15 cellular contexts compared by ENCODE assay signal in the genomic region with DNA sequence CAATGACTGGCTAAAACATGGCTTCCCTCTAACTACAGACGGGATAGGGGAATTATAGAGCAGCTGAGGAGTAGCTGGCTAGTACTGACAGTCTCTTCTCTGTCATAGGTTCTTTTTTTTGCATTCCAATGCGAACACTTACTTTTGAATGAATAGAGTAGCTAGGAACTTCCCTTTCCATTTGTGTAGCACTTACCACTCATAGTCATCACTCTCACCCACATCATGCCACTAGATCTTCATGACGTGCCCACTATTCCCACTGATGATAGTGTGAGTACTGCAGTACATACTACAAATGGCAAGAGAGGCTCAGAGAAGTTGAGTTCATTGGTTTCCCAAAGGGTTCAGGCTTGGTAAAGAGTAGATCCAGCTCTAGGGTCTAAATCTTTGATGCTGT.
DNase-seq lines count a peak whose midpoint lies in the region; ATAC-seq lines count a peak whose summit lies in the region.
"Had no signal": no experiment of that assay in that cellular context is flagged by ENCODE, and none has a peak within 500 bp of the region (broad histone marks: within the 10 kb centered on the region; RNA-seq: fewer than 3 reads in every experiment).

No MANE protein-coding gene starts in this region.

- no peak for ATAC-seq in activated CD8-positive, alpha-beta T cell treated with anti-CD3 and anti-CD28 coated beads, Interleukin-2, amount 10 ng/mL, durations not matched to agents 7 days and 5 days
- ATAC-seq in naive B cell (ENCODE audit: low read depth in 2 of 2) = no peak
- ATAC-seq: HCT116 had no signal

- H3K27ac ChIP-seq in ACC112 (ENCODE audit: low read depth, low read length) = peak overlapping the region; percentile 100
- no peak overlapping the region for H3K27ac ChIP-seq in CD8-positive, alpha-beta memory T cell (ENCODE audit: low read depth, low read length)
- H3K27ac ChIP-seq: VCaP had no signal

- H2AFZ ChIP-seq in ACC112 (ENCODE audit: low read length, unreplicated experiment) = no peak overlapping the region

- H3K36me3 ChIP-seq in ACC112 (ENCODE audit: insufficient read depth, low read length) = peaks cover 7% of the 10 kb centered on the region; the same call in 1 of the 2 replicates
- peaks cover 51% of the 10 kb centered on the region for H3K36me3 ChIP-seq in CD8-positive, alpha-beta memory T cell (ENCODE audit: insufficient read depth, low read length)
- H3K36me3 ChIP-seq: tibial artery had no signal

- DNase-seq in CD8-positive, alpha-beta memory T cell = no peak
- DNase-seq in activated CD8-positive, alpha-beta T cell treated with anti-CD3 and anti-CD28 coated beads, Interleukin-2, amount 10 ng/mL, durations not matched to agents 7 days and 5 days = no peak
- no peak for DNase-seq in naive B cell
- no peak for DNase-seq in HUDEP-2 (lab: John Stamatoyannopoulos, UW; ENCODE audit: unreplicated experiment in 76 of 76)
- DNase-seq in dermis blood vessel endothelial cell = no peak
- DNase-seq in NCI-H510A treated with DMSO at 0.1 percent for 48 hours (lab: John Stamatoyannopoulos, UW) = no peak
- no peak for DNase-seq in SKM-1 (lab: John Stamatoyannopoulos, UW; ENCODE audit: unreplicated experiment)
- DNase-seq: EL, NCI-H2029, SIG-M5, tibial artery had no signal

- H3K27ac Mint-ChIP-seq in CD8-positive, alpha-beta memory T cell = peak overlapping the region in 7 of 8 donors; percentile 51 to 96 (median 73)
- H3K27ac Mint-ChIP-seq in activated CD8-positive, alpha-beta T cell treated with anti-CD3 and anti-CD28 coated beads, Interleukin-2, amount 10 ng/mL, durations not matched to agents 7 days and 5 days = peak overlapping the region; percentile 90
- peak overlapping the region; percentile 17 to 97 (median 90) for H3K27ac Mint-ChIP-seq in naive B cell

- no peaks in the 10 kb centered on the region for H3K9me3 ChIP-seq in CD8-positive, alpha-beta memory T cell (ENCODE audit: low read length)
- H3K9me3 ChIP-seq: tibial artery had no signal

- peaks cover 21% of the 10 kb centered on the region for H3K79me2 ChIP-seq in ACC112 (ENCODE audit: control insufficient read depth, insufficient read depth, low read length, unreplicated experiment)

- peaks cover 41 to 63% (median 56%) of the 10 kb centered on the region in 3 donors for H3K4me1 Mint-ChIP-seq in CD8-positive, alpha-beta memory T cell
- peaks cover 46% of the 10 kb centered on the region for H3K4me1 Mint-ChIP-seq in activated CD8-positive, alpha-beta T cell treated with anti-CD3 and anti-CD28 coated beads, Interleukin-2, amount 10 ng/mL, durations not matched to agents 7 days and 5 days (ENCODE audit: low read depth)
- peaks cover 34 to 64% (median 57%) of the 10 kb centered on the region in 3 donors for H3K4me1 Mint-ChIP-seq in naive B cell

- no peak overlapping the region for H3K4me3 ChIP-seq in ACC112 (ENCODE audit: low read depth, low read length)
- no peak overlapping the region for H3K4me3 ChIP-seq in CD8-positive, alpha-beta memory T cell (ENCODE audit: low read length)
- H3K4me3 ChIP-seq: GM12878, tibial artery had no signal

- no peaks in the 10 kb centered on the region for H3K27me3 ChIP-seq in ACC112 (ENCODE audit: insufficient read depth, low read length)
- no peaks in the 10 kb centered on the region for H3K27me3 ChIP-seq in CD8-positive, alpha-beta memory T cell (ENCODE audit: insufficient read depth, low read length, poor library complexity, severe bottlenecking)
- H3K27me3 ChIP-seq: tibial artery had no signal

- H3K9me3 Mint-ChIP-seq in CD8-positive, alpha-beta memory T cell = no peaks in the 10 kb centered on the region
- no peaks in the 10 kb centered on the region for H3K9me3 Mint-ChIP-seq in activated CD8-positive, alpha-beta T cell treated with anti-CD3 and anti-CD28 coated beads, Interleukin-2, amount 10 ng/mL, durations not matched to agents 7 days and 5 days (ENCODE audit: insufficient read depth)
- peaks cover 0 to 2% (median 0%) of the 10 kb centered on the region in 7 donors for H3K9me3 Mint-ChIP-seq in naive B cell

- H3K27me3 Mint-ChIP-seq in CD8-positive, alpha-beta memory T cell = no peaks in the 10 kb centered on the region
- no peaks in the 10 kb centered on the region for H3K27me3 Mint-ChIP-seq in activated CD8-positive, alpha-beta T cell treated with anti-CD3 and anti-CD28 coated beads, Interleukin-2, amount 10 ng/mL, durations not matched to agents 7 days and 5 days (ENCODE audit: low read depth)
- H3K27me3 Mint-ChIP-seq in naive B cell = no peaks in the 10 kb centered on the region

- peaks cover 17 to 68% (median 28%) of the 10 kb centered on the region in 3 donors for H3K36me3 Mint-ChIP-seq in CD8-positive, alpha-beta memory T cell
- peaks cover 87% of the 10 kb centered on the region for H3K36me3 Mint-ChIP-seq in activated CD8-positive, alpha-beta T cell treated with anti-CD3 and anti-CD28 coated beads, Interleukin-2, amount 10 ng/mL, durations not matched to agents 7 days and 5 days (ENCODE audit: low read depth)
- no peaks in the 10 kb centered on the region for H3K36me3 Mint-ChIP-seq in naive B cell

- CTCF ChIA-PET in CD8-positive, alpha-beta memory T cell (lab: Charles Lee) = interaction anchor here (0.9 to 1.4 kb wide), 2 partner anchors 179 to 205 kb away, joined by 3 read pairs; no protein-coding TSS in a partner anchor
- CTCF ChIA-PET in activated CD8-positive, alpha-beta T cell treated with anti-CD3 and anti-CD28 coated beads, Interleukin-2, amount 10 ng/mL, durations not matched to agents 7 days and 5 days (lab: Charles Lee) = interaction anchor here (1.2 to 1.7 kb wide), 4 partner anchors 12 to 286 kb away, joined by 3 to 7 read pairs (median 4); no protein-coding TSS in a partner anchor

- POLR2A ChIA-PET in CD8-positive, alpha-beta memory T cell (lab: Charles Lee) = no interaction called here
- POLR2A ChIA-PET in activated CD8-positive, alpha-beta T cell treated with anti-CD3 and anti-CD28 coated beads, Interleukin-2, amount 10 ng/mL, durations not matched to agents 7 days and 5 days (lab: Charles Lee) = interaction anchor here (1.0 to 1.5 kb wide), 3 partner anchors 12 to 144 kb away, joined by 3 to 5 read pairs (median 3); a partner anchor contains a TSS

- H3K4me1 ChIP-seq in ACC112 (ENCODE audit: control insufficient read depth, insufficient read depth, low read length, unreplicated experiment) = peaks cover 86% of the 10 kb centered on the region
- H3K4me1 ChIP-seq in CD8-positive, alpha-beta memory T cell (ENCODE audit: insufficient read depth, low read length) = peaks cover 18% of the 10 kb centered on the region

- H3K4me3 Mint-ChIP-seq in CD8-positive, alpha-beta memory T cell = no peak overlapping the region
- no peak overlapping the region for H3K4me3 Mint-ChIP-seq in activated CD8-positive, alpha-beta T cell treated with anti-CD3 and anti-CD28 coated beads, Interleukin-2, amount 10 ng/mL, durations not matched to agents 7 days and 5 days
- H3K4me3 Mint-ChIP-seq in naive B cell = no peak overlapping the region
